Comparison of ENCODE assay signal across 8 cellular contexts in genomic region chr17:1186923-1187771, GRCh38. TPM values are rescaled to one million over a fixed set of nuclear protein-coding genes. Genes with fewer than 3 reads are reported as not detected.
A peak's percentile ranks its signal among the peaks of the same experiment; 100 is the strongest.
DNase-seq lines count a peak whose midpoint lies in the region; ATAC-seq and TF ChIP-seq lines count a peak whose summit lies in the region.

No MANE protein-coding gene starts in this region.

- H3K9me3 ChIP-seq in neuron (ENCODE audit: low read length) (no peaks in the 10 kb centered on the region), stomach smooth muscle (ENCODE audit: control insufficient read depth in 2 of 2, low read length in 2 of 2) (no peaks in the 10 kb centered on the region)

- ATAC-seq in GM18909 (IDR thresholded peaks at IDR 0.05; ENCODE audit: poor library complexity, unreplicated experiment), result no peak

- peak overlapping the region; percentile 85 for H2AFZ ChIP-seq in neuron (ENCODE audit: low read depth, low read length)

- H3K27me3 ChIP-seq in neuron (ENCODE audit: insufficient read depth, low read length), result peaks cover 6% of the 10 kb centered on the region
- H3K27me3 ChIP-seq in stomach smooth muscle (ENCODE audit: control insufficient read depth in 1 of 2, insufficient read depth in 2 of 2, low read length in 2 of 2), result no peaks in the 10 kb centered on the region

- TF ChIP-seq CTCF in foreskin fibroblast (IDR thresholded peaks at IDR 0.05; ENCODE audit: low read depth, low read length), result peak; percentile 99

- peaks cover 18% of the 10 kb centered on the region for H3K4me1 ChIP-seq in neuron (ENCODE audit: insufficient read depth, low read length)
- peaks cover 34% of the 10 kb centered on the region for H3K4me1 ChIP-seq in stomach smooth muscle (ENCODE audit: control insufficient read depth, insufficient read depth, low read length)

- DNase-seq in COLO668 (lab: John Stamatoyannopoulos, UW; ENCODE audit: unreplicated experiment), result peak; percentile 54
- DNase-seq in HT-29 (ENCODE audit: low spot score), result peak; percentile 67
- DNase-seq in SHP77 treated with DMSO at 0.1 percent for 48 hours (lab: John Stamatoyannopoulos, UW), result peak; percentile 36
- DNase-seq in activated gamma-delta T cell (lab: John Stamatoyannopoulos, UW), result peak; percentile 45
- DNase-seq in foreskin fibroblast, result peak; percentile 76 to 93

- H3K36me3 ChIP-seq in neuron (ENCODE audit: insufficient read depth, low read length), result no peaks in the 10 kb centered on the region
- no peaks in the 10 kb centered on the region for H3K36me3 ChIP-seq in stomach smooth muscle (ENCODE audit: control insufficient read depth in 2 of 2, insufficient read depth in 2 of 2, low read length in 2 of 2)

- H3K27ac ChIP-seq in stomach smooth muscle (ENCODE audit: low read length), result peak overlapping the region; percentile 62

- H3K4me3 ChIP-seq in foreskin fibroblast (ENCODE audit: low read depth in 1 of 2, low read length in 2 of 2) (peak overlapping the region in 1 of 2 donors; percentile 31), neuron (ENCODE audit: low read length) (peak overlapping the region; percentile 41), stomach smooth muscle (ENCODE audit: low read length in 2 of 2) (peak overlapping the region; percentile 57 to 73)

- H3K9ac ChIP-seq in stomach smooth muscle (ENCODE audit: low read length in 2 of 2), result peak overlapping the region; percentile 38 to 66

RNA-seq across cellular contexts. Expression of gene ABR, which starts 7.4 kb away (rescaled TPM):
- 54.9 and 85.2 TPM in 2 replicates for total RNA-seq in HT-29 (2014; rRNA removed; shearing (Covaris generic))
